9 cellular contexts compared by ENCODE assay signal in genomic region chr6:43367245-43367984, GRCh38. TPM values are rescaled to one million over a fixed set of nuclear protein-coding genes. Genes with fewer than 3 reads are reported as not detected.
A peak's percentile ranks its signal among the peaks of the same experiment; 100 is the strongest.
DNase-seq lines count a peak whose midpoint lies in the region; TF ChIP-seq lines count a peak whose summit lies in the region.
"Had no signal": no experiment of that assay in that cellular context is flagged by ENCODE, and none has a peak within 500 bp of the region (broad histone marks: within the 10 kb centered on the region; RNA-seq: fewer than 3 reads in every experiment).

No MANE protein-coding gene starts in this region.

- no peak overlapping the region for H3K4me3 ChIP-seq in NB4 (ENCODE audit: low read depth, low read length)
- peak overlapping the region; percentile 4 for H3K4me3 ChIP-seq in skeletal muscle satellite cell (ENCODE audit: low read length)

- H3K4me2 ChIP-seq in skeletal muscle satellite cell (ENCODE audit: low read length), result peak overlapping the region; percentile 91

- no peak for TF ChIP-seq POLR2A in NB4 (IDR thresholded peaks at IDR 0.05; ENCODE audit: extremely low read depth, insufficient read length)

- H3K9me3 ChIP-seq in skeletal muscle satellite cell (replicated peaks; ENCODE audit: low read length), result no peaks in the 10 kb centered on the region

- H3K27ac Mint-ChIP-seq in T-helper 1 cell treated with Interleukin-12 subunit alpha and Interleukin-12 subunit beta and Interleukin-4 antibody, amounts not matched to agents 30 μg/mL and 1 μg/mL, for 36 hours, result no peak overlapping the region
- no peak overlapping the region for H3K27ac Mint-ChIP-seq in dendritic cell treated with granulocyte-macrophage colony-stimulating factor and Interleukin-4, amounts not matched to agents 40 ng/mL and 50 ng/mL, for 4 days

- intact Hi-C loops in dendritic cell treated with granulocyte-macrophage colony-stimulating factor and Interleukin-4, amounts not matched to agents 40 ng/mL and 50 ng/mL, for 4 days (cut with micrococcal nuclease), result loop anchor here (5.0 kb wide), 1 partner anchor 140 kb away; no protein-coding TSS in a partner anchor

- peaks cover 15% of the 10 kb centered on the region for H3K4me1 ChIP-seq in skeletal muscle satellite cell (ENCODE audit: control insufficient read depth, insufficient read depth, low read length)

- DNase-seq in T-helper 1 cell (no peak), NB4 (ENCODE audit: low read depth) (peak; percentile 60), NK-92 (lab: John Stamatoyannopoulos, UW; ENCODE audit: unreplicated experiment) (no peak), inferior parietal cortex (ENCODE audit: extremely low spot score) (no peak)
- no peak for DNase-seq in activated CD4-positive, CD25-positive, alpha-beta regulatory T cell treated with anti-CD3 and anti-CD28 coated beads, Interleukin-2, amount 50 U/mL, for 72 hours
- DNase-seq: NCI-H1417 had no signal

- H3K9me3 Mint-ChIP-seq in T-helper 1 cell treated with Interleukin-12 subunit alpha and Interleukin-12 subunit beta and Interleukin-4 antibody, amounts not matched to agents 30 μg/mL and 1 μg/mL, for 36 hours, result no peaks in the 10 kb centered on the region
- H3K9me3 Mint-ChIP-seq in dendritic cell treated with granulocyte-macrophage colony-stimulating factor and Interleukin-4, amounts not matched to agents 40 ng/mL and 50 ng/mL, for 4 days, result no peaks in the 10 kb centered on the region

- H3K36me3 ChIP-seq in skeletal muscle satellite cell (ENCODE audit: insufficient read depth, low read length), result peaks cover 26% of the 10 kb centered on the region

- H3K27me3 Mint-ChIP-seq in T-helper 1 cell treated with Interleukin-12 subunit alpha and Interleukin-12 subunit beta and Interleukin-4 antibody, amounts not matched to agents 30 μg/mL and 1 μg/mL, for 36 hours (ENCODE audit: low read depth), result peaks cover 16% of the 10 kb centered on the region
- no peaks in the 10 kb centered on the region for H3K27me3 Mint-ChIP-seq in dendritic cell treated with granulocyte-macrophage colony-stimulating factor and Interleukin-4, amounts not matched to agents 40 ng/mL and 50 ng/mL, for 4 days

- peaks cover 22% of the 10 kb centered on the region for H3K36me3 Mint-ChIP-seq in T-helper 1 cell treated with Interleukin-12 subunit alpha and Interleukin-12 subunit beta and Interleukin-4 antibody, amounts not matched to agents 30 μg/mL and 1 μg/mL, for 36 hours (ENCODE audit: low read depth)
- H3K36me3 Mint-ChIP-seq in dendritic cell treated with granulocyte-macrophage colony-stimulating factor and Interleukin-4, amounts not matched to agents 40 ng/mL and 50 ng/mL, for 4 days (ENCODE audit: low read depth), result peaks cover 34% of the 10 kb centered on the region

- peak overlapping the region; percentile 47 for H3K4me3 Mint-ChIP-seq in T-helper 1 cell treated with Interleukin-12 subunit alpha and Interleukin-12 subunit beta and Interleukin-4 antibody, amounts not matched to agents 30 μg/mL and 1 μg/mL, for 36 hours
- H3K4me3 Mint-ChIP-seq in dendritic cell treated with granulocyte-macrophage colony-stimulating factor and Interleukin-4, amounts not matched to agents 40 ng/mL and 50 ng/mL, for 4 days, result peak overlapping the region; percentile 0

- TF ChIP-seq CTCF in NB4 (IDR thresholded peaks at IDR 0.05; ENCODE audit: low read depth, low read length), result no peak

- peaks cover 35% of the 10 kb centered on the region for H3K4me1 Mint-ChIP-seq in T-helper 1 cell treated with Interleukin-12 subunit alpha and Interleukin-12 subunit beta and Interleukin-4 antibody, amounts not matched to agents 30 μg/mL and 1 μg/mL, for 36 hours (ENCODE audit: low read depth)
- H3K4me1 Mint-ChIP-seq in dendritic cell treated with granulocyte-macrophage colony-stimulating factor and Interleukin-4, amounts not matched to agents 40 ng/mL and 50 ng/mL, for 4 days (ENCODE audit: low read depth), result peaks cover 40% of the 10 kb centered on the region

- no peak overlapping the region for H3K9ac ChIP-seq in skeletal muscle satellite cell (ENCODE audit: low read depth, low read length)

- no peaks in the 10 kb centered on the region for H3K27me3 ChIP-seq in skeletal muscle satellite cell (ENCODE audit: control insufficient read depth, insufficient read depth, low read length)

RNA-seq across cellular contexts. Expression of gene ZNF318, which starts 2.0 kb away (rescaled TPM):
- 5.6 and 7.2 TPM in 2 replicates for total RNA-seq in skeletal muscle satellite cell (2012; rRNA removed)

RNA-seq across cellular contexts. Expression of gene CRIP3, which starts 58.8 kb away (rescaled TPM):
- total RNA-seq in skeletal muscle satellite cell (2012; rRNA removed), result not detected in 2 replicates

RNA-seq across cellular contexts. Expression of gene ABCC10, which starts 59.9 kb away (rescaled TPM):
- 17.3 and 31.9 TPM in 2 replicates for total RNA-seq in skeletal muscle satellite cell (2012; rRNA removed)
